ENCODE assay signal across 14 cellular contexts in the genomic region with DNA sequence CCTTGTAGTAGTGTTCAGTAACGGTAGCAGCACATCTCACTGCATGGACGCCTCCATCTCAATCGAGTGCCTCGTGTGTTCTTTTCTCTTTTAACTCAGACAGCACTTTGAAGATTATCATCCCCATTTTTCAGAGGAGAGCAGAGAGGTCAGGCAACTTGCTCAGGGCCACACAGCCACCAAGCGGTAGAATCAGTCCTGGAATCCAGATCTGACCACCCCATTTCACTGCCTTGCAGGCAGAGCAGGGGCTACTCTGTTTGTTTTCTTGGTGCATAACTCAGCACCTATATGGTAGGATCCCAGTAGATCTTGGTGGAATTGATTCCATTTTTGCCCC.
A peak's percentile ranks its signal among the peaks of the same experiment; 100 is the strongest.
DNase-seq lines count a peak whose midpoint lies in the region; ATAC-seq and TF ChIP-seq lines count a peak whose summit lies in the region.
"Had no signal": no experiment of that assay in that cellular context is flagged by ENCODE, and none has a peak within 500 bp of the region (broad histone marks: within the 10 kb centered on the region; RNA-seq: fewer than 3 reads in every experiment).

No MANE protein-coding gene starts in this region.

- ATAC-seq in GM19438 (IDR thresholded peaks at IDR 0.05; ENCODE audit: low read depth, unreplicated experiment): peak; percentile 5
- peak; percentile 4 for ATAC-seq in HG03432 (IDR thresholded peaks at IDR 0.05; ENCODE audit: unreplicated experiment)
- no peak for ATAC-seq in HG03521 (IDR thresholded peaks at IDR 0.05; ENCODE audit: unreplicated experiment)
- no peak for ATAC-seq in HG02973 (IDR thresholded peaks at IDR 0.05; ENCODE audit: unreplicated experiment)
- ATAC-seq: pancreas had no signal

- H3K4me2 ChIP-seq in BLaER1 treated with 17β-estradiol and CSF1 and Interleukin-3, amounts not matched to agents 10 nM and 100 nM: peak overlapping the region; percentile 57 to 88 (median 76); a peak in 21 of 22 replicates
- H3K4me2 ChIP-seq: hepatocyte had no signal

- no peak overlapping the region for H3K4me3 ChIP-seq in BLaER1 treated with 17β-estradiol and CSF1 and Interleukin-3, amounts not matched to agents 10 nM and 100 nM
- no peak overlapping the region for H3K4me3 ChIP-seq in coronary artery
- H3K4me3 ChIP-seq: hepatocyte, lung, pancreas had no signal

- H3K27ac ChIP-seq in BLaER1 treated with 17β-estradiol and CSF1 and Interleukin-3, amounts not matched to agents 10 nM and 100 nM: peak overlapping the region in 3 of 11 experiments; percentile 17 to 46 (median 24); a peak in 4 of 22 replicates
- H3K27ac ChIP-seq in coronary artery: no peak overlapping the region
- H3K27ac ChIP-seq: epithelial cell of prostate, hepatocyte, pancreas had no signal

- H3K9me3 ChIP-seq in BLaER1 treated with 17β-estradiol and CSF1 and Interleukin-3, amounts not matched to agents 10 nM and 100 nM (replicated peaks in 1 of 11): peaks cover 9 to 24% (median 12%) of the 10 kb centered on the region in 11 experiments
- H3K9me3 ChIP-seq: pancreas had no signal

- H3K36me3 ChIP-seq in BLaER1 treated with 17β-estradiol and CSF1 and Interleukin-3, amounts not matched to agents 10 nM and 100 nM: peaks cover 0 to 49% (median 11%) of the 10 kb centered on the region in 11 experiments; a peak in 11 of 22 replicates
- H3K36me3 ChIP-seq: pancreas had no signal

- TF ChIP-seq CTCF in coronary artery (IDR thresholded peaks at IDR 0.05): no peak

- DNase-seq in coronary artery (ENCODE audit: low spot score) (peak; percentile 61), NCI-H2081 treated with DMSO at 0.1 percent for 48 hours (lab: John Stamatoyannopoulos, UW) (no peak), EL (no peak)
- DNase-seq: Kasumi-1; stimulated activated naive CD4-positive, alpha-beta T cell treated with Interleukin-2 at 50 U/mL for 16 hours had no signal

- H3K27me3 ChIP-seq in BLaER1 treated with 17β-estradiol and CSF1 and Interleukin-3, amounts not matched to agents 10 nM and 100 nM: no peaks in the 10 kb centered on the region
- H3K27me3 ChIP-seq: hepatocyte, pancreas had no signal

- peaks cover 0 to 14% (median 0%) of the 10 kb centered on the region in 11 experiments; a peak in 2 of 22 replicates for H4K20me1 ChIP-seq in BLaER1 treated with 17β-estradiol and CSF1 and Interleukin-3, amounts not matched to agents 10 nM and 100 nM

- peak overlapping the region in 2 of 11 experiments; percentile 2 to 11; a peak in 2 of 22 replicates for H3K9ac ChIP-seq in BLaER1 treated with 17β-estradiol and CSF1 and Interleukin-3, amounts not matched to agents 10 nM and 100 nM

- H3K4me1 ChIP-seq in BLaER1 treated with 17β-estradiol and CSF1 and Interleukin-3, amounts not matched to agents 10 nM and 100 nM: peaks cover 36 to 74% (median 69%) of the 10 kb centered on the region in 10 experiments
- H3K4me1 ChIP-seq: pancreas had no signal

Comparison
In these comparisons a context has a peak if more than half of its experiments do, and no peak if none do; other contexts are left out.
1. ATAC-seq: peak in GM19438 (single experiment) and HG03432 (single experiment); none in HG03521 (single experiment) and HG02973 (single experiment).